Comparison of ENCODE assay signal across 1 cellular context in the genomic region with DNA sequence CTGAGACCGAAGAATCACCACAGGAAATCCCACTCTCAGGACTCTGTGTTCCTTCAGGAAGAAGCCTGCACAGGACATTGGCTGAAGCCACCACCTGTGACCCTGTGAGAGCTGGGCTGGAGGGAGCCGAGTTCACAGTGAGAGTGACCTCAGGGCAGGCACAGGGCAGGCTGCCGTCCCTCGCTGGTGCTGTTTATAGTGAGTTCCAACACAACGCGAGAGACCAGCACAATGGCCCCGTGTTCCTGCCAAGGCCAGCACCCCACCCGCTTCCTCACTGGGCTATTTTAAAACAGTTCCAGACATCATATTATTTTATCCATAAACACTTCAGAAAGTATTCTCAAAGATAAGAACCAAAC.
TF ChIP-seq lines count a peak whose summit lies in the region.

No MANE protein-coding gene starts in this region.

TF ChIP-seq in HepG2, 621 proteins besides CTCF, POLR2A, EP300 and RAD21 (continued from another document):
- TF ChIP-seq RORA (CRISPR knock-in tag; IDR thresholded peaks at IDR 0.05), result no peak
- no peak for TF ChIP-seq ZMAT3 (CRISPR knock-in tag; conservative IDR thresholded peaks at IDR 0.05)
- TF ChIP-seq, protein P1, sequence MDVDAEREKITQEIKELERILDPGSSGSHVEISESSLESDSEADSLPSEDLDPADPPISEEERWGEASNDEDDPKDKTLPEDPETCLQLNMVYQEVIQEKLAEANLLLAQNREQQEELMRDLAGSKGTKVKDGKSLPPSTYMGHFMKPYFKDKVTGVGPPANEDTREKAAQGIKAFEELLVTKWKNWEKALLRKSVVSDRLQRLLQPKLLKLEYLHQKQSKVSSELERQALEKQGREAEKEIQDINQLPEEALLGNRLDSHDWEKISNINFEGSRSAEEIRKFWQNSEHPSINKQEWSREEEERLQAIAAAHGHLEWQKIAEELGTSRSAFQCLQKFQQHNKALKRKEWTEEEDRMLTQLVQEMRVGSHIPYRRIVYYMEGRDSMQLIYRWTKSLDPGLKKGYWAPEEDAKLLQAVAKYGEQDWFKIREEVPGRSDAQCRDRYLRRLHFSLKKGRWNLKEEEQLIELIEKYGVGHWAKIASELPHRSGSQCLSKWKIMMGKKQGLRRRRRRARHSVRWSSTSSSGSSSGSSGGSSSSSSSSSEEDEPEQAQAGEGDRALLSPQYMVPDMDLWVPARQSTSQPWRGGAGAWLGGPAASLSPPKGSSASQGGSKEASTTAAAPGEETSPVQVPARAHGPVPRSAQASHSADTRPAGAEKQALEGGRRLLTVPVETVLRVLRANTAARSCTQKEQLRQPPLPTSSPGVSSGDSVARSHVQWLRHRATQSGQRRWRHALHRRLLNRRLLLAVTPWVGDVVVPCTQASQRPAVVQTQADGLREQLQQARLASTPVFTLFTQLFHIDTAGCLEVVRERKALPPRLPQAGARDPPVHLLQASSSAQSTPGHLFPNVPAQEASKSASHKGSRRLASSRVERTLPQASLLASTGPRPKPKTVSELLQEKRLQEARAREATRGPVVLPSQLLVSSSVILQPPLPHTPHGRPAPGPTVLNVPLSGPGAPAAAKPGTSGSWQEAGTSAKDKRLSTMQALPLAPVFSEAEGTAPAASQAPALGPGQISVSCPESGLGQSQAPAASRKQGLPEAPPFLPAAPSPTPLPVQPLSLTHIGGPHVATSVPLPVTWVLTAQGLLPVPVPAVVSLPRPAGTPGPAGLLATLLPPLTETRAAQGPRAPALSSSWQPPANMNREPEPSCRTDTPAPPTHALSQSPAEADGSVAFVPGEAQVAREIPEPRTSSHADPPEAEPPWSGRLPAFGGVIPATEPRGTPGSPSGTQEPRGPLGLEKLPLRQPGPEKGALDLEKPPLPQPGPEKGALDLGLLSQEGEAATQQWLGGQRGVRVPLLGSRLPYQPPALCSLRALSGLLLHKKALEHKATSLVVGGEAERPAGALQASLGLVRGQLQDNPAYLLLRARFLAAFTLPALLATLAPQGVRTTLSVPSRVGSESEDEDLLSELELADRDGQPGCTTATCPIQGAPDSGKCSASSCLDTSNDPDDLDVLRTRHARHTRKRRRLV (CRISPR knock-in tag; IDR thresholded peaks at IDR 0.05), result no peak
- no peak for TF ChIP-seq SMARCE1 (IDR thresholded peaks at IDR 0.05; ENCODE audit: borderline replicate concordance)
- TF ChIP-seq ZNF451 (CRISPR knock-in tag; IDR thresholded peaks at IDR 0.05), result no peak
- TF ChIP-seq ZNF678 (CRISPR knock-in tag; IDR thresholded peaks at IDR 0.05), result no peak
- no peak for TF ChIP-seq KMT2A (CRISPR knock-in tag; IDR thresholded peaks at IDR 0.05)
- no peak for TF ChIP-seq ZSCAN12 (CRISPR knock-in tag; IDR thresholded peaks at IDR 0.05)
